In the genomic region with DNA sequence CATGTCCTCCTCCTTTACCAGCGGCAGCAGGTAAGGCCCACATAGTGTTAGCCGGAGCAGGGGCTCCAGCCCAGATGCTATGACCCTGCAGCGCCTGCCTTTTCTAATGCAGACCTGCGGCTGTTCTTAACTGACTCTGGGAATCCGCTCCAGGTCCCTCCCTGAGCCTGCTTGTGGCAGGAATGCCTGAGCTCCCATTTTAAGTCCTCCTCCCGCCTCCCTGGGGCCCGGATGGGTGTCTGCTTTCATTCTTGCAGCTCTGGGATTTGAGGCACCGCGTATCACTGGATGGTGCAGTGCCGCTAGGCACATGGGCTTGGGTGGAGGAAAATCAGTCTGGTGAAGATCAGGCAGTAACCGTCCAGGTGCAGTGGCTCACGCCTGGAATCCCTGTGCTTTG, we compare ENCODE assay signal across 21 cellular contexts. TPM values are rescaled to one million over a fixed set of nuclear protein-coding genes. Genes with fewer than 3 reads are reported as not detected.
DNase-seq lines count a peak whose midpoint lies in the region; ATAC-seq lines count a peak whose summit lies in the region.
"Had no signal": no experiment of that assay in that cellular context is flagged by ENCODE, and none has a peak within 500 bp of the region (broad histone marks: within the 10 kb centered on the region; RNA-seq: fewer than 3 reads in every experiment).

No MANE protein-coding gene starts in this region.

- DNase-seq in H7 (peak; percentile 88), Right ventricle myocardium superior (peak; percentile 50), islet precursor cell (peak; percentile 90), posterior vena cava (ENCODE audit: low spot score) (peak; percentile 68), NCI-H128 (lab: John Stamatoyannopoulos, UW; ENCODE audit: unreplicated experiment) (no peak), globus pallidus (ENCODE audit: low spot score) (no peak)
- DNase-seq: activated CD4-positive, alpha-beta T cell treated with anti-CD3 and anti-CD28 coated beads, Interleukin-2, amount 10 ng/mL, durations not matched to agents 24 days and 14 days; activated naive CD4-positive, alpha-beta T cell treated with anti-CD3 and anti-CD28 coated beads, Interleukin-2, amount 50 U/mL, for 16 hours; central memory CD4-positive, alpha-beta T cell; DND-41; IMR-90; left lung; NCI-H1417 treated with DMSO at 0.1 percent for 48 hours; NCI-H510A treated with DMSO at 0.1 percent for 48 hours; stimulated activated CD4-positive, alpha-beta T cell treated with anti-CD3 and anti-CD28 coated beads, Interleukin-4, amount 100 ng/mL, for 4 hours; T-helper 2 cell; transverse colon had no signal

- H3K4me3 ChIP-seq in H7 (ENCODE audit: insufficient read depth, low read depth, low read length) = no peak overlapping the region
- H3K4me3 ChIP-seq: BLaER1 treated with 17β-estradiol and CSF1 and Interleukin-3, amounts not matched to agents 10 nM and 100 nM; left lung; SK-N-MC; transverse colon had no signal

- no peaks in the 10 kb centered on the region for H3K27me3 ChIP-seq in H7 (ENCODE audit: control insufficient read depth, insufficient read depth, low read length)
- H3K27me3 ChIP-seq: BLaER1 treated with 17β-estradiol and CSF1 and Interleukin-3, amounts not matched to agents 10 nM and 100 nM; left lung; transverse colon had no signal

- no peaks in the 10 kb centered on the region for H3K36me3 ChIP-seq in H7 (replicated peaks; ENCODE audit: control insufficient read depth, insufficient read depth, low read length)
- H3K36me3 ChIP-seq: left lung, transverse colon had no signal

- intact Hi-C loops in Right ventricle myocardium superior (cut with DNase I) = loop anchor here (5.0 kb wide), 1 partner anchor 38 kb away; no protein-coding TSS in a partner anchor
- intact Hi-C loops in posterior vena cava (cut with DNase I) = no loop called here

- ATAC-seq in Right ventricle myocardium superior (ENCODE audit: poor library complexity) (peak; percentile 61), GM19324 (IDR thresholded peaks at IDR 0.05; ENCODE audit: low FRiP score, unreplicated experiment) (no peak), HG03378 (IDR thresholded peaks at IDR 0.05; ENCODE audit: unreplicated experiment) (no peak)

RNA-seq across cellular contexts. Expression of a gene that starts 7.6 kb away (rescaled TPM):
- total RNA-seq in H7 (2014; rRNA removed; shearing (Covaris generic)) = 20.5 and 22.4 TPM in 2 replicates
- total RNA-seq in Right ventricle myocardium superior (156 TPM), posterior vena cava (10 to 100 TPM; 34.2 to 38.5 TPM)

Comparison
In these comparisons a context has a peak if more than half of its experiments do, and no peak if none do; other contexts are left out.
1. DNase-seq: peak in H7 (single experiment), Right ventricle myocardium superior (single experiment), islet precursor cell (single experiment) and posterior vena cava (single experiment); none in NCI-H128 (single experiment) and globus pallidus (single experiment).